Comparison of ENCODE assay signal across 1 cellular context in the genomic region with DNA sequence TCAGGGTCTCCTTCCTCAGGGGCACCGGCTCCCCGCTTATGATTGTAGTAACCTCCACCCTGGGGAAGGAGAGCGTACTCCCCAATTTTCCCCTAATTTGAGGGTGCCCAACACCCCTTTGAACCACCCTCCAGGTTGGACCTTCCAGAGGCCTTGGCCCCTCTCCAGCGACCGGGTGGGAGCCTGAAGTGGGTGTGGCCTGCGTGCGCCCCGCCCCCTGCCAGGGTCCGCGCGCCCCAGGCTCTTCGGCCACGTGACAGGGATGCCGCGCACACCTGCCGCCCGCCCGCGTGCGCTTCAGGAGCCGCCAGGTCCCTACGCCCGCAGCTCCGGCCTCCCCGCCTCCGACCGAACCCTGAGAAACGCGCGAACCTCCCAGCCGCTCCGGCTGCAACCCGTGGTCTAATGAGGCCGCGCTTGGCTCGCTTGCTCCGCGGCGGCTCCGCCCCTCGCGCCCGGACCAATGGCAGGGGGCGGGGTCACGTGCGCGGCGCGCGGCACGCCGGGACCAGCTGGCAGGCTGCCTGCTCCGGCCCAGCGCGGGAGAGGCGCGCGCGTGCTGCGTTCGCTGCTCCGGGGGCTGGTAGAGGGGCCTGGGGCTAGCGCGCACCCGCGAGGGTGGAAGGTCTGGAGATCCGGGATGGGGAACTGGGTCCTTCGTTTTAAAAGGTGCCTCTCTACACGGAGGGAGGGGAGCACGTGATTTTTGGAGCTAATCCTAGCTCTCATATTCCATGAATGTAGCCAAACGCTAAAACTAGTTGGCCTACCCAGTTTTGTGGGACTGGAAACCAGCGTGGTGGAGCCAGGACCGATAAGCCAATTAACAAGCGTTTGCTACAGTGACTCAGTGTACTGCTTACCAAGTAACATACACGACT.
A peak's percentile ranks its signal among the peaks of the same experiment; 100 is the strongest.
TF ChIP-seq lines count a peak whose summit lies in the region.

A gene (minus strand): TSS at position 404 of the 881 bp plus-strand sequence. CDS start 618 bp downstream, outside the sequence.

TF ChIP-seq in HepG2, 621 proteins besides CTCF, POLR2A, EP300 and RAD21 (continued from another document and continues in another):
- TF ChIP-seq ZNF274 (CRISPR knock-in tag; IDR thresholded peaks at IDR 0.05) (peak; percentile 99), NR2F1 (CRISPR knock-in tag; IDR thresholded peaks at IDR 0.05) (no peak), SMAD9 (CRISPR knock-in tag; IDR thresholded peaks at IDR 0.05) (no peak), ZFY (CRISPR knock-in tag; IDR thresholded peaks at IDR 0.05) (peak; percentile 95), SNAPC2 (CRISPR knock-in tag; IDR thresholded peaks at IDR 0.05) (peak; percentile 95), EHMT2 (IDR thresholded peaks at IDR 0.05; ENCODE audit: borderline replicate concordance, low read depth, low read length) (no peak), ZNF510 (CRISPR knock-in tag; IDR thresholded peaks at IDR 0.05; ENCODE audit: low read depth) (peak; percentile 46; the same call in 1 of the 2 replicates), ZNF160 (CRISPR knock-in tag; IDR thresholded peaks at IDR 0.05) (peak; percentile 88; the same call in 1 of the 2 replicates), MAFF (IDR thresholded peaks at IDR 0.05; ENCODE audit: low read depth, low read length) (no peak), ZSCAN12 (CRISPR knock-in tag; IDR thresholded peaks at IDR 0.05) (peak; percentile 63; the same call in 1 of the 2 replicates), HCFC1 (IDR thresholded peaks at IDR 0.05; ENCODE audit: low read depth, low read length) (no peak), ETV6 (CRISPR knock-in tag; conservative IDR thresholded peaks at IDR 0.05) (peak; percentile 87), RAD51 (IDR thresholded peaks at IDR 0.05; ENCODE audit: borderline replicate concordance) (peak; percentile 51; the same call in 1 of the 2 replicates), MED13 (CRISPR knock-in tag; IDR thresholded peaks at IDR 0.05) (peak; percentile 51; the same call in 1 of the 2 replicates), RBM22 (optimal IDR thresholded peaks at IDR 0.05; ENCODE audit: low read length) (no peak), ZNF367 (CRISPR knock-in tag; IDR thresholded peaks at IDR 0.05; ENCODE audit: borderline replicate concordance) (peak; percentile 56; the same call in 1 of the 2 replicates), REXO4 (CRISPR knock-in tag; IDR thresholded peaks at IDR 0.05; ENCODE audit: borderline replicate concordance) (no peak; the same call in none of the 2 replicates), KLF6 (CRISPR knock-in tag; IDR thresholded peaks at IDR 0.05) (peak; percentile 70; the same call in 1 of the 2 replicates), ZNF737 (CRISPR knock-in tag; IDR thresholded peaks at IDR 0.05; ENCODE audit: borderline replicate concordance) (no peak), U2AF1 (optimal IDR thresholded peaks at IDR 0.05; ENCODE audit: low read depth, low read length) (peak; percentile 51), TCF7L2 (IDR thresholded peaks at IDR 0.05; ENCODE audit: low read depth, low read length) (no peak), ZNF430 (CRISPR knock-in tag; IDR thresholded peaks at IDR 0.05) (peak; percentile 98), POLR2AphosphoS2 (IDR thresholded peaks at IDR 0.05; ENCODE audit: low read depth, low read length) (0 out of 2 replicates have a peak, but pooled peaks have one; percentile 38), ZNF850 (CRISPR knock-in tag; conservative IDR thresholded peaks at IDR 0.05) (no peak; the same call in 1 of the 2 replicates), ZNF891 (CRISPR knock-in tag; IDR thresholded peaks at IDR 0.05) (peak; percentile 98), ZNF724P (CRISPR knock-in tag; IDR thresholded peaks at IDR 0.05; ENCODE audit: borderline replicate concordance) (peak; percentile 99), JUNB (CRISPR knock-in tag; IDR thresholded peaks at IDR 0.05; ENCODE audit: borderline replicate concordance) (peak; percentile 79), ZNF33B (CRISPR knock-in tag; IDR thresholded peaks at IDR 0.05) (peak; percentile 97), MTF1 (CRISPR knock-in tag; IDR thresholded peaks at IDR 0.05) (peak; percentile 85; the same call in 1 of the 2 replicates), NR2F2 (IDR thresholded peaks at IDR 0.05; ENCODE audit: borderline replicate concordance, low read depth) (no peak), CHCHD3 (CRISPR knock-in tag; IDR thresholded peaks at IDR 0.05) (peak; percentile 97), ZNF33A (CRISPR knock-in tag; IDR thresholded peaks at IDR 0.05; ENCODE audit: borderline replicate concordance) (no peak), MIER2 (CRISPR knock-in tag; IDR thresholded peaks at IDR 0.05) (no peak), ZNF816 (CRISPR knock-in tag; IDR thresholded peaks at IDR 0.05; ENCODE audit: borderline replicate concordance) (peak; percentile 81; the same call in 1 of the 2 replicates), ZNF605 (CRISPR knock-in tag; IDR thresholded peaks at IDR 0.05) (peak; percentile 94), NR1H2 (CRISPR knock-in tag; IDR thresholded peaks at IDR 0.05; ENCODE audit: borderline replicate concordance, low read depth) (0 out of 2 replicates have a peak, but pooled peaks have one; percentile 21), ZNF615 (CRISPR knock-in tag; IDR thresholded peaks at IDR 0.05; ENCODE audit: borderline replicate concordance) (peak; percentile 86; the same call in 1 of the 2 replicates), RFX1 (IDR thresholded peaks at IDR 0.05) (no peak), SOX6 (IDR thresholded peaks at IDR 0.05) (no peak), SOX6 (CRISPR knock-in tag; IDR thresholded peaks at IDR 0.05) (peak; percentile 34; the same call in 1 of the 2 replicates), ZC3H13 (CRISPR knock-in tag; IDR thresholded peaks at IDR 0.05) (0 out of 2 replicates have a peak, but pooled peaks have one; percentile 76), NRL (CRISPR knock-in tag; IDR thresholded peaks at IDR 0.05; ENCODE audit: borderline replicate concordance) (peak; percentile 92)
- TF ChIP-seq, protein P1, sequence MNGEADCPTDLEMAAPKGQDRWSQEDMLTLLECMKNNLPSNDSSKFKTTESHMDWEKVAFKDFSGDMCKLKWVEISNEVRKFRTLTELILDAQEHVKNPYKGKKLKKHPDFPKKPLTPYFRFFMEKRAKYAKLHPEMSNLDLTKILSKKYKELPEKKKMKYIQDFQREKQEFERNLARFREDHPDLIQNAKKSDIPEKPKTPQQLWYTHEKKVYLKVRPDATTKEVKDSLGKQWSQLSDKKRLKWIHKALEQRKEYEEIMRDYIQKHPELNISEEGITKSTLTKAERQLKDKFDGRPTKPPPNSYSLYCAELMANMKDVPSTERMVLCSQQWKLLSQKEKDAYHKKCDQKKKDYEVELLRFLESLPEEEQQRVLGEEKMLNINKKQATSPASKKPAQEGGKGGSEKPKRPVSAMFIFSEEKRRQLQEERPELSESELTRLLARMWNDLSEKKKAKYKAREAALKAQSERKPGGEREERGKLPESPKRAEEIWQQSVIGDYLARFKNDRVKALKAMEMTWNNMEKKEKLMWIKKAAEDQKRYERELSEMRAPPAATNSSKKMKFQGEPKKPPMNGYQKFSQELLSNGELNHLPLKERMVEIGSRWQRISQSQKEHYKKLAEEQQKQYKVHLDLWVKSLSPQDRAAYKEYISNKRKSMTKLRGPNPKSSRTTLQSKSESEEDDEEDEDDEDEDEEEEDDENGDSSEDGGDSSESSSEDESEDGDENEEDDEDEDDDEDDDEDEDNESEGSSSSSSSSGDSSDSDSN (CRISPR knock-in tag; IDR thresholded peaks at IDR 0.05) = peak; percentile 61
- TF ChIP-seq, protein P2, sequence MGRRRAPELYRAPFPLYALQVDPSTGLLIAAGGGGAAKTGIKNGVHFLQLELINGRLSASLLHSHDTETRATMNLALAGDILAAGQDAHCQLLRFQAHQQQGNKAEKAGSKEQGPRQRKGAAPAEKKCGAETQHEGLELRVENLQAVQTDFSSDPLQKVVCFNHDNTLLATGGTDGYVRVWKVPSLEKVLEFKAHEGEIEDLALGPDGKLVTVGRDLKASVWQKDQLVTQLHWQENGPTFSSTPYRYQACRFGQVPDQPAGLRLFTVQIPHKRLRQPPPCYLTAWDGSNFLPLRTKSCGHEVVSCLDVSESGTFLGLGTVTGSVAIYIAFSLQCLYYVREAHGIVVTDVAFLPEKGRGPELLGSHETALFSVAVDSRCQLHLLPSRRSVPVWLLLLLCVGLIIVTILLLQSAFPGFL (CRISPR knock-in tag; IDR thresholded peaks at IDR 0.05) = no peak
- TF ChIP-seq, protein P3, sequence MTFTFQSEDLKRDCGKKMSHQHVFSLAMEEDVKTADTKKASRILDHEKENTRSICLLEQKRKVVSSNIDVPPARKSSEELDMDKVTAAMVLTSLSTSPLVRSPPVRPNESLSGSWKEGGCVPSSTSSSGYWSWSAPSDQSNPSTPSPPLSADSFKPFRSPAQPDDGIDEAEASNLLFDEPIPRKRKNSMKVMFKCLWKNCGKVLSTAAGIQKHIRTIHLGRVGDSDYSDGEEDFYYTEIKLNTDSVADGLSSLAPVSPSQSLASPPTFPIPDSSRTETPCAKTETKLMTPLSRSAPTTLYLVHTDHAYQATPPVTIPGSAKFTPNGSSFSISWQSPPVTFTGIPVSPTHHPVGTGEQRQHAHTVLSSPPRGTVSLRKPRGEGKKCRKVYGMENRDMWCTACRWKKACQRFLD (CRISPR knock-in tag; IDR thresholded peaks at IDR 0.05; ENCODE audit: borderline replicate concordance) = 0 out of 2 replicates have a peak, but pooled peaks have one; percentile 79
- TF ChIP-seq, protein P4, sequence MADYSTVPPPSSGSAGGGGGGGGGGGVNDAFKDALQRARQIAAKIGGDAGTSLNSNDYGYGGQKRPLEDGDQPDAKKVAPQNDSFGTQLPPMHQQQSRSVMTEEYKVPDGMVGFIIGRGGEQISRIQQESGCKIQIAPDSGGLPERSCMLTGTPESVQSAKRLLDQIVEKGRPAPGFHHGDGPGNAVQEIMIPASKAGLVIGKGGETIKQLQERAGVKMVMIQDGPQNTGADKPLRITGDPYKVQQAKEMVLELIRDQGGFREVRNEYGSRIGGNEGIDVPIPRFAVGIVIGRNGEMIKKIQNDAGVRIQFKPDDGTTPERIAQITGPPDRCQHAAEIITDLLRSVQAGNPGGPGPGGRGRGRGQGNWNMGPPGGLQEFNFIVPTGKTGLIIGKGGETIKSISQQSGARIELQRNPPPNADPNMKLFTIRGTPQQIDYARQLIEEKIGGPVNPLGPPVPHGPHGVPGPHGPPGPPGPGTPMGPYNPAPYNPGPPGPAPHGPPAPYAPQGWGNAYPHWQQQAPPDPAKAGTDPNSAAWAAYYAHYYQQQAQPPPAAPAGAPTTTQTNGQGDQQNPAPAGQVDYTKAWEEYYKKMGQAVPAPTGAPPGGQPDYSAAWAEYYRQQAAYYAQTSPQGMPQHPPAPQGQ (CRISPR knock-in tag; IDR thresholded peaks at IDR 0.05; ENCODE audit: borderline replicate concordance) = 0 out of 2 replicates have a peak, but pooled peaks have one; percentile 76
- TF ChIP-seq, protein P5, sequence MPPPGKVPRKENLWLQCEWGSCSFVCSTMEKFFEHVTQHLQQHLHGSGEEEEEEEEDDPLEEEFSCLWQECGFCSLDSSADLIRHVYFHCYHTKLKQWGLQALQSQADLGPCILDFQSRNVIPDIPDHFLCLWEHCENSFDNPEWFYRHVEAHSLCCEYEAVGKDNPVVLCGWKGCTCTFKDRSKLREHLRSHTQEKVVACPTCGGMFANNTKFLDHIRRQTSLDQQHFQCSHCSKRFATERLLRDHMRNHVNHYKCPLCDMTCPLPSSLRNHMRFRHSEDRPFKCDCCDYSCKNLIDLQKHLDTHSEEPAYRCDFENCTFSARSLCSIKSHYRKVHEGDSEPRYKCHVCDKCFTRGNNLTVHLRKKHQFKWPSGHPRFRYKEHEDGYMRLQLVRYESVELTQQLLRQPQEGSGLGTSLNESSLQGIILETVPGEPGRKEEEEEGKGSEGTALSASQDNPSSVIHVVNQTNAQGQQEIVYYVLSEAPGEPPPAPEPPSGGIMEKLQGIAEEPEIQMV (CRISPR knock-in tag; IDR thresholded peaks at IDR 0.05; ENCODE audit: low read depth) = peak; percentile 82
- TF ChIP-seq, protein P6, sequence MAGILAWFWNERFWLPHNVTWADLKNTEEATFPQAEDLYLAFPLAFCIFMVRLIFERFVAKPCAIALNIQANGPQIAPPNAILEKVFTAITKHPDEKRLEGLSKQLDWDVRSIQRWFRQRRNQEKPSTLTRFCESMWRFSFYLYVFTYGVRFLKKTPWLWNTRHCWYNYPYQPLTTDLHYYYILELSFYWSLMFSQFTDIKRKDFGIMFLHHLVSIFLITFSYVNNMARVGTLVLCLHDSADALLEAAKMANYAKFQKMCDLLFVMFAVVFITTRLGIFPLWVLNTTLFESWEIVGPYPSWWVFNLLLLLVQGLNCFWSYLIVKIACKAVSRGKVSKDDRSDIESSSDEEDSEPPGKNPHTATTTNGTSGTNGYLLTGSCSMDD (CRISPR knock-in tag; IDR thresholded peaks at IDR 0.05) = peak; percentile 94
- TF ChIP-seq, protein P7, sequence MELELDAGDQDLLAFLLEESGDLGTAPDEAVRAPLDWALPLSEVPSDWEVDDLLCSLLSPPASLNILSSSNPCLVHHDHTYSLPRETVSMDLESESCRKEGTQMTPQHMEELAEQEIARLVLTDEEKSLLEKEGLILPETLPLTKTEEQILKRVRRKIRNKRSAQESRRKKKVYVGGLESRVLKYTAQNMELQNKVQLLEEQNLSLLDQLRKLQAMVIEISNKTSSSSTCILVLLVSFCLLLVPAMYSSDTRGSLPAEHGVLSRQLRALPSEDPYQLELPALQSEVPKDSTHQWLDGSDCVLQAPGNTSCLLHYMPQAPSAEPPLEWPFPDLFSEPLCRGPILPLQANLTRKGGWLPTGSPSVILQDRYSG (CRISPR knock-in tag; IDR thresholded peaks at IDR 0.05) = peak; percentile 96
- TF ChIP-seq, protein P8, sequence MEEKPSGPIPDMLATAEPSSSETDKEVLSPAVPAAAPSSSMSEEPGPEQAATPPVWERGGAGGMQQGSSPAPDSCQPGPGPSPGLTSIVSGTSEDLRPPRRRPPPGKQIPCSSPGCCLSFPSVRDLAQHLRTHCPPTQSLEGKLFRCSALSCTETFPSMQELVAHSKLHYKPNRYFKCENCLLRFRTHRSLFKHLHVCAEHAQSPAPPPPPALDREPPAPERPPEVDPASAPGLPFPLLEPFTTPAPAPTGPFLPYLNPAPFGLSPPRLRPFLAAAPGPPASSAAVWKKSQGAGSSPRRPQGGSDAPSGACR (CRISPR knock-in tag; IDR thresholded peaks at IDR 0.05) = 0 out of 2 replicates have a peak, but pooled peaks have one; percentile 94
- TF ChIP-seq, protein P9, sequence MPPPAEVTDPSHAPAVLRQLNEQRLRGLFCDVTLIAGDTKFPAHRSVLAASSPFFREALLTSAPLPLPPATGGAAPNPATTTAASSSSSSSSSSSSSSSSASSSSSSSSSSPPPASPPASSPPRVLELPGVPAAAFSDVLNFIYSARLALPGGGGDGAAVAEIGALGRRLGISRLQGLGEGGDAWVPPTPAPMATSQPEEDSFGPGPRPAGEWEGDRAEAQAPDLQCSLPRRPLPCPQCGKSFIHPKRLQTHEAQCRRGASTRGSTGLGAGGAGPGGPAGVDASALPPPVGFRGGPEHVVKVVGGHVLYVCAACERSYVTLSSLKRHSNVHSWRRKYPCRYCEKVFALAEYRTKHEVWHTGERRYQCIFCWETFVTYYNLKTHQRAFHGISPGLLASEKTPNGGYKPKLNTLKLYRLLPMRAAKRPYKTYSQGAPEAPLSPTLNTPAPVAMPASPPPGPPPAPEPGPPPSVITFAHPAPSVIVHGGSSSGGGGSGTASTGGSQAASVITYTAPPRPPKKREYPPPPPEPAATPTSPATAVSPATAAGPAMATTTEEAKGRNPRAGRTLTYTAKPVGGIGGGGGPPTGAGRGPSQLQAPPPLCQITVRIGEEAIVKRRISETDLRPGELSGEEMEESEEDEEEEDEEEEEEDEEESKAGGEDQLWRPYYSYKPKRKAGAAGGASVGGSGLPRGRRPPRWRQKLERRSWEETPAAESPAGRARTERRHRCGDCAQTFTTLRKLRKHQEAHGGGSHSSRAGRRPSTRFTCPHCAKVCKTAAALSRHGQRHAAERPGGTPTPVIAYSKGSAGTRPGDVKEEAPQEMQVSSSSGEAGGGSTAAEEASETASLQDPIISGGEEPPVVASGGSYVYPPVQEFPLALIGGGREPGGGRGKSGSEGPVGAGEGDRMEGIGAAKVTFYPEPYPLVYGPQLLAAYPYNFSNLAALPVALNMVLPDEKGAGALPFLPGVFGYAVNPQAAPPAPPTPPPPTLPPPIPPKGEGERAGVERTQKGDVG (CRISPR knock-in tag; IDR thresholded peaks at IDR 0.05; ENCODE audit: borderline replicate concordance) = no peak
